8 cellular contexts compared by ENCODE assay signal in genomic region chr11:93196816-93197382, GRCh38. TPM values are rescaled to one million over a fixed set of nuclear protein-coding genes. Genes with fewer than 3 reads are reported as not detected.
DNase-seq lines count a peak whose midpoint lies in the region; ATAC-seq and TF ChIP-seq lines count a peak whose summit lies in the region.

No MANE protein-coding gene starts in this region.

- no peak for ATAC-seq in CD4-positive, alpha-beta T cell (ENCODE audit: poor library complexity)
- ATAC-seq in GM18868 (IDR thresholded peaks at IDR 0.05; ENCODE audit: unreplicated experiment) = peak; percentile 11
- peak; percentile 25 for ATAC-seq in HG03097 (IDR thresholded peaks at IDR 0.05; ENCODE audit: low FRiP score, unreplicated experiment)
- ATAC-seq in stimulated activated effector memory CD8-positive, alpha-beta T cell treated with anti-CD3 and anti-CD28 coated beads, Interleukin-12 subunit alpha, Interleukin-12 subunit beta, amount 100 ng/mL, for 72 hours = no peak

- H3K27me3 Mint-ChIP-seq in CD4-positive, alpha-beta T cell = no peaks in the 10 kb centered on the region

- peaks cover 10% of the 10 kb centered on the region for H3K36me3 Mint-ChIP-seq in CD4-positive, alpha-beta T cell (ENCODE audit: low read depth)
- H3K36me3 Mint-ChIP-seq in stimulated activated effector memory CD8-positive, alpha-beta T cell treated with anti-CD3 and anti-CD28 coated beads, Interleukin-12 subunit alpha, Interleukin-12 subunit beta, amount 100 ng/mL, for 72 hours = peaks cover 8% of the 10 kb centered on the region

- H3K27ac Mint-ChIP-seq in CD4-positive, alpha-beta T cell = peak overlapping the region; percentile 97
- peak overlapping the region; percentile 96 for H3K27ac Mint-ChIP-seq in stimulated activated effector memory CD8-positive, alpha-beta T cell treated with anti-CD3 and anti-CD28 coated beads, Interleukin-12 subunit alpha, Interleukin-12 subunit beta, amount 100 ng/mL, for 72 hours

- intact Hi-C loops in CD4-positive, alpha-beta T cell (cut with DNase I, micrococcal nuclease) = loop anchor here in 1 of 2 experiments (2.0 to 10.0 kb wide), 4 partner anchors 465 to 1295 kb away; partner anchors contain the start of genes ANKRD49, CEP295 and MRE11

- CTCF ChIA-PET in CD4-positive, alpha-beta T cell (lab: Charles Lee) = no interaction called here

- no peak for DNase-seq in CD4-positive, alpha-beta T cell
- peak; percentile 5 for DNase-seq in iPS DF 19.7 (ENCODE audit: low read depth, low spot score)
- no peak for DNase-seq in stimulated activated effector memory CD8-positive, alpha-beta T cell treated with anti-CD3 and anti-CD28 coated beads, Interleukin-12 subunit alpha, Interleukin-12 subunit beta, amount 100 ng/mL, for 72 hours (ENCODE audit: low spot score in 2 of 2)
- no peak for DNase-seq in stimulated activated CD4-positive, alpha-beta T cell treated with anti-CD3 and anti-CD28 coated beads, Interleukin-4, amount 100 ng/mL, for 1 hour
- no peak for DNase-seq in NCI-H226

- peak overlapping the region; percentile 94 for H3K4me3 Mint-ChIP-seq in CD4-positive, alpha-beta T cell
- H3K4me3 Mint-ChIP-seq in stimulated activated effector memory CD8-positive, alpha-beta T cell treated with anti-CD3 and anti-CD28 coated beads, Interleukin-12 subunit alpha, Interleukin-12 subunit beta, amount 100 ng/mL, for 72 hours = peak overlapping the region; percentile 84

- peaks cover 31% of the 10 kb centered on the region for H3K4me1 Mint-ChIP-seq in CD4-positive, alpha-beta T cell (ENCODE audit: low read depth)
- peaks cover 22% of the 10 kb centered on the region for H3K4me1 Mint-ChIP-seq in stimulated activated effector memory CD8-positive, alpha-beta T cell treated with anti-CD3 and anti-CD28 coated beads, Interleukin-12 subunit alpha, Interleukin-12 subunit beta, amount 100 ng/mL, for 72 hours

- no peaks in the 10 kb centered on the region for H3K9me3 ChIP-seq in CD4-positive, alpha-beta T cell (ENCODE audit: control insufficient read depth, low read length)

- H3K27ac ChIP-seq in CD4-positive, alpha-beta T cell (ENCODE audit: low read depth, low read length) = peak overlapping the region; percentile 85

- no peaks in the 10 kb centered on the region for H3K27me3 ChIP-seq in CD4-positive, alpha-beta T cell (ENCODE audit: control insufficient read depth, insufficient read depth, low read length)

- TF ChIP-seq CTCF in CD4-positive, alpha-beta T cell (IDR thresholded peaks at IDR 0.05) = no peak
- 0 out of 2 replicates have a peak, but pooled peaks have one; percentile 11 for TF ChIP-seq CTCF in WI38 (IDR thresholded peaks at IDR 0.05; ENCODE audit: low read depth, low read length)

- H3K4me3 ChIP-seq in WI38 (ENCODE audit: low read depth, low read length) = peak overlapping the region; percentile 85

- POLR2A ChIA-PET in CD4-positive, alpha-beta T cell (lab: Charles Lee) = interaction anchor here (0.7 to 2.1 kb wide), 7 partner anchors 8 to 959 kb away, joined by 3 to 11 read pairs (median 3); partner anchors contain the start of genes C11orf54, MED17 and TAF1D

- H3K9me3 Mint-ChIP-seq in CD4-positive, alpha-beta T cell = no peaks in the 10 kb centered on the region
- H3K9me3 Mint-ChIP-seq in stimulated activated effector memory CD8-positive, alpha-beta T cell treated with anti-CD3 and anti-CD28 coated beads, Interleukin-12 subunit alpha, Interleukin-12 subunit beta, amount 100 ng/mL, for 72 hours = no peaks in the 10 kb centered on the region

RNA-seq across cellular contexts. Expression of gene SLC36A4, which starts 0.9 kb away (rescaled TPM):
- 10 to 100 TPM; 15.9 to 16.4 TPM for total RNA-seq in CD4-positive, alpha-beta T cell

Comparison
In these comparisons a context has a peak if more than half of its experiments do, and no peak if none do; other contexts are left out.
1. ATAC-seq: peak in GM18868 (single experiment) and HG03097 (single experiment); none in CD4-positive, alpha-beta T cell (single experiment) and stimulated activated effector memory CD8-positive, alpha-beta T cell treated with anti-CD3 and anti-CD28 coated beads, Interleukin-12 subunit alpha, Interleukin-12 subunit beta, amount 100 ng/mL, for 72 hours (single experiment).